ENCODE assay signal across 8 cellular contexts in the genomic region with DNA sequence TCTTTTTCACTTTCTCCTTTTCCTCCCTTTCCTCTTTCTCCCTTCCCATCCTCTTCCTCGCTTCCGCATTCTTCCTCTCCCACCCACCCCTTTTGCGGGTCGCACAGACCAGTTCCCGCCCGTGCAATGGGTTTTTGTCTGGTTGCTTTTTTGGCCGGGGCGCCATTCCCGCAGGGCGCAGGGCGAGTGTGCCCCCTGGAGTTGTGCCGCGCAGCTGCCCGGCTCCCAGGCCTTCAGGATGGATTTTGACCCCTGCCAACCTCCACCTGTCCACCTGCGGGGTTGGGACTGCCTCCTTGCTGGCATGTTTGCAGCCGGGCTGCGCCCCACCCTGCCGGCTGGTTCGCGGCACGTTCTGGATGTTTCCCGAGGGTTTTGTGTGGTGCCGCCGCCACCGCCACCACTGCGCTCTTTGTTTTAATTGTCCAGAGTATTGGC. TPM values are rescaled to one million over a fixed set of nuclear protein-coding genes. Genes with fewer than 3 reads are reported as not detected.
A peak's percentile ranks its signal among the peaks of the same experiment; 100 is the strongest.
DNase-seq lines count a peak whose midpoint lies in the region; ATAC-seq and TF ChIP-seq lines count a peak whose summit lies in the region.

No MANE protein-coding gene starts in this region.

- intact Hi-C loops in activated naive CD4-positive, alpha-beta T cell treated with anti-CD3 and anti-CD28 coated beads for 36 hours (cut with micrococcal nuclease): loop anchor here (1.0 to 5.0 kb wide), 8 partner anchors 214 to 1139 kb away; partner anchors contain the start of genes ANAPC4, PI4K2B and ZCCHC4
- intact Hi-C loops in heart left ventricle (cut with DNase I): loop anchor here in 4 of 10 donors (5.0 to 10.0 kb wide), 2 partner anchors 49 to 51 kb away; partner anchors contain the start of gene SMIM20 (in 4 of the 4)

- no peaks in the 10 kb centered on the region for H3K9me3 Mint-ChIP-seq in activated naive CD4-positive, alpha-beta T cell treated with anti-CD3 and anti-CD28 coated beads for 36 hours

- H3K9me3 ChIP-seq in heart left ventricle: no peaks in the 10 kb centered on the region

- H3K27ac ChIP-seq in heart left ventricle: no peak overlapping the region

- no peak for TF ChIP-seq POLR2A in heart left ventricle (IDR thresholded peaks at IDR 0.05)

- ATAC-seq in heart left ventricle: peak in 1 of 4 donors; percentile 8
- no peak for ATAC-seq in HG02763 (IDR thresholded peaks at IDR 0.05; ENCODE audit: unreplicated experiment)
- ATAC-seq in GM21576 (IDR thresholded peaks at IDR 0.05; ENCODE audit: unreplicated experiment): no peak

- peak overlapping the region; percentile 70 for H3K4me3 Mint-ChIP-seq in activated naive CD4-positive, alpha-beta T cell treated with anti-CD3 and anti-CD28 coated beads for 36 hours

- DNase-seq in activated naive CD4-positive, alpha-beta T cell treated with anti-CD3 and anti-CD28 coated beads for 36 hours: peak; percentile 53
- DNase-seq in activated naive CD4-positive, alpha-beta T cell (lab: John Stamatoyannopoulos, UW): no peak
- DNase-seq in activated CD8-positive, alpha-beta memory T cell treated with anti-CD3 and anti-CD28 coated beads, Interleukin-2, amount 50 U/mL, for 4 hours: peak; percentile 21
- DNase-seq in heart left ventricle (no peak), retinal pigment epithelial cell (ENCODE audit: low read depth) (no peak), epidermal melanocyte (ENCODE audit: insufficient read length, low spot score) (no peak)

- no peaks in the 10 kb centered on the region for H3K27me3 ChIP-seq in heart left ventricle

- peak overlapping the region; percentile 10 for H3K27ac Mint-ChIP-seq in activated naive CD4-positive, alpha-beta T cell treated with anti-CD3 and anti-CD28 coated beads for 36 hours

- H3K27me3 Mint-ChIP-seq in activated naive CD4-positive, alpha-beta T cell treated with anti-CD3 and anti-CD28 coated beads for 36 hours (ENCODE audit: low read depth): no peaks in the 10 kb centered on the region

- no peaks in the 10 kb centered on the region for H3K36me3 ChIP-seq in heart left ventricle

- H3K4me3 ChIP-seq in heart left ventricle (peak overlapping the region in 11 of 12 donors; percentile 11 to 94 (median 77)), retinal pigment epithelial cell (ENCODE audit: low read length) (peak overlapping the region; percentile 53)

- WGBS in heart left ventricle, 4 donors: 26 to 42% (median 40%) methylated on average over 26 of the region's 26 CpGs

- H3K4me1 Mint-ChIP-seq in activated naive CD4-positive, alpha-beta T cell treated with anti-CD3 and anti-CD28 coated beads for 36 hours (ENCODE audit: low read depth): peaks cover 29% of the 10 kb centered on the region

- CTCF ChIA-PET in activated naive CD4-positive, alpha-beta T cell treated with anti-CD3 and anti-CD28 coated beads for 36 hours (lab: Charles Lee): interaction anchor here (1.4 kb wide), 1 partner anchor 8 kb away, joined by 3 read pairs; no protein-coding TSS in a partner anchor

- peaks cover 0 to 43% (median 25%) of the 10 kb centered on the region in 12 donors for H3K4me1 ChIP-seq in heart left ventricle

- TF ChIP-seq CTCF in heart left ventricle (IDR thresholded peaks at IDR 0.05) (peak in 3 of 12 donors; percentile 15 to 19 (median 19)), retinal pigment epithelial cell (conservative IDR thresholded peaks at IDR 0.05; ENCODE audit: low read depth, low read length) (peak; percentile 34)

- peaks cover 3% of the 10 kb centered on the region for H3K36me3 Mint-ChIP-seq in activated naive CD4-positive, alpha-beta T cell treated with anti-CD3 and anti-CD28 coated beads for 36 hours (ENCODE audit: low read depth)

RNA-seq across cellular contexts. Expression of gene SEL1L3, which starts 0.6 kb away (rescaled TPM):
- 10 to 100 TPM; 32.3 to 38.2 TPM for total RNA-seq in activated naive CD4-positive, alpha-beta T cell treated with anti-CD3 and anti-CD28 coated beads for 36 hours
- total RNA-seq in heart left ventricle: 10 to 100 TPM in 2 of 9 donors, 1 to 10 TPM in 7; 2.1 to 20.7 (median 3.6) TPM
- 1 to 10 TPM; 1.1 to 2.9 TPM for polyA plus RNA-seq in heart left ventricle

RNA-seq across cellular contexts. Expression of gene SMIM20, which starts 50.7 kb away (rescaled TPM):
- 10 to 100 TPM; 28.1 to 33.2 TPM for total RNA-seq in activated naive CD4-positive, alpha-beta T cell treated with anti-CD3 and anti-CD28 coated beads for 36 hours
- 10 to 100 TPM; 27.4 to 50.8 (median 37.2) TPM for total RNA-seq in heart left ventricle
- 10 to 100 TPM; 40.3 to 42.3 TPM for polyA plus RNA-seq in heart left ventricle

Comparison
In these comparisons a context has a peak if more than half of its experiments do, and no peak if none do; other contexts are left out.
1. DNase-seq: peak in activated naive CD4-positive, alpha-beta T cell treated with anti-CD3 and anti-CD28 coated beads for 36 hours (single experiment) and activated CD8-positive, alpha-beta memory T cell treated with anti-CD3 and anti-CD28 coated beads, Interleukin-2, amount 50 U/mL, for 4 hours (single experiment); none in activated naive CD4-positive, alpha-beta T cell (0 of 4), heart left ventricle (0 of 5), retinal pigment epithelial cell (single experiment) and epidermal melanocyte (single experiment).